18 cellular contexts compared by ENCODE assay signal in the genomic region with DNA sequence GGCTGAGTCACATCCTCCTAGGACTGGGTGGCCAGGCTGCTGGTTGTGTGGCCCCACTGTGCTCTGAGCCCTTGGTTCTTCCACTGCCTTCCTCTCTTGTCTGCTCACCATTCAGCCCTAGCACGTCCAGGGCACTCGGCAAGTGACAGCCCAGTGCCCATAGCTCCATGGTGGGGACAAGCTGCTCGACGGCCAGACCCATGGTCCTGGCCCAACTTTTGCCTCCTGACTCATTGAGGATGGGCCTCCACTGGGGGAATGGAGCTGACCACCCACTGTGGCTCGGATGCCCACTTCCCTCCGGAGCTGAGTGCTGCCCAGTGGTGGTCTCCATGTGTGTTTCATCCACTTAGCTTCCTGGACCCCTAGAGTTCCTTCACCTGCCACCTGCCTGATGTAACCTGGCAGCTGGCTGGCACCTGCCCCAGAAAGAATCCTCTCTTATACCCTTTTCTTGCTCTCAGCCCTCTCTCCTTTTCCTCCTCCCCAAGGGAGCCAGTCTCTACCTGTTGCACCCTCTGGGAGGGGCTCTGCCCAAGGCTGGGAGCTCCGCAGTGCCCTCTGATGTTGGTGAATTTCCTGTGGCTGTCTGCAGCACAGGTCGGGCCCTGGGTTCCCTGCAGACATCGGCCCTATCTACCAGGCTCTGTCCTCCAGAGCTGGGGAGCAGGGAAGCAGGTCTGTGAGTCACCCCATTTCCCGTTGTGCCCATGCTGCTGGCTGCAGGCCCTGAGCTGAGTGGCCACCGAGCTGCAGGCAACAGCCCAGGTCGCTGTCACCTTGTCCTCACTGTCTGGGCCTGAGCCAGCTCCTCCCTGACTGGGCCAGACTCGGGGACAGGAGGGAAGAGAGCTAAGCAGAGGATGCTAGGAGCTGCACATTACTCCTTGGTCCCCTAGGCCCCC. TPM values are rescaled to one million over a fixed set of nuclear protein-coding genes. Genes with fewer than 3 reads are reported as not detected.
"Had no signal": no experiment of that assay in that cellular context is flagged by ENCODE, and none has a peak within 500 bp of the region (broad histone marks: within the 10 kb centered on the region; RNA-seq: fewer than 3 reads in every experiment).

No MANE protein-coding gene starts in this region.

- H3K4me3 ChIP-seq: esophagus squamous epithelium, tibial artery had no signal

- H3K27ac Mint-ChIP-seq: activated B cell treated with CpG ODN at 0.5 μM for 24 hours; activated CD4-positive, alpha-beta memory T cell treated with anti-CD3 and anti-CD28 coated beads, Interleukin-2, amount 10 ng/mL, durations not matched to agents 7 days and 5 days; activated naive CD4-positive, alpha-beta T cell treated with anti-CD3 and anti-CD28 coated beads for 36 hours; natural killer cell treated with Interleukin-12 subunit alpha and Interleukin-12 subunit beta and Interleukin-15 and Interleukin-18, amount 100 ng/mL, for 72 hours; T-helper 2 cell treated with Interferon-gamma antibody and Interleukin-4, amounts not matched to agents 5 μg/mL and 100 μg/mL, for 36 hours had no signal

- H3K4me3 Mint-ChIP-seq: activated B cell treated with CpG ODN at 0.5 μM for 24 hours; activated CD4-positive, alpha-beta memory T cell treated with anti-CD3 and anti-CD28 coated beads, Interleukin-2, amount 10 ng/mL, durations not matched to agents 7 days and 5 days; activated naive CD4-positive, alpha-beta T cell treated with anti-CD3 and anti-CD28 coated beads for 36 hours; activated T-cell treated with anti-CD3 and anti-CD28 coated beads, Interleukin-2, amount 50 U/mL, for 4 hours; natural killer cell treated with Interleukin-12 subunit alpha and Interleukin-12 subunit beta and Interleukin-15 and Interleukin-18, amount 100 ng/mL, for 72 hours; T-helper 2 cell treated with Interferon-gamma antibody and Interleukin-4, amounts not matched to agents 5 μg/mL and 100 μg/mL, for 36 hours had no signal

- ATAC-seq: activated T-cell treated with anti-CD3 and anti-CD28 coated beads, Interleukin-2, amount 50 U/mL, for 4 hours had no signal

- H3K36me3 ChIP-seq: brain microvascular endothelial cell, esophagus squamous epithelium, tibial artery had no signal

- H3K27ac ChIP-seq: brain microvascular endothelial cell, esophagus squamous epithelium, tibial artery had no signal

- DNase-seq: activated B cell treated with CpG ODN at 0.5 μM for 24 hours; activated CD4-positive, alpha-beta memory T cell treated with anti-CD3 and anti-CD28 coated beads, Interleukin-2, amount 10 ng/mL, durations not matched to agents 7 days and 5 days; activated CD4-positive, alpha-beta T cell treated with anti-CD3 and anti-CD28 coated beads for 48 hours; activated naive CD4-positive, alpha-beta T cell treated with anti-CD3 and anti-CD28 coated beads for 36 hours; activated T-cell treated with anti-CD3 and anti-CD28 coated beads, Interleukin-2, amount 50 U/mL, for 4 hours; brain microvascular endothelial cell; central memory CD4-positive, alpha-beta T cell; cortex of kidney; esophagus squamous epithelium; retina; stimulated activated CD4-positive, alpha-beta T cell treated with anti-CD3 and anti-CD28 coated beads, Interleukin-12 subunit alpha, Interleukin-12 subunit beta, amount 100 ng/mL, for 4 hours; stimulated activated CD4-positive, alpha-beta T cell treated with anti-CD3 and anti-CD28 coated beads, Interleukin-1b, Interleukin-23, amount 100 ng/mL, for 48 hours; stimulated activated CD8-positive, alpha-beta memory T cell treated with anti-CD3 and anti-CD28 coated beads, Interleukin-4, amount 100 ng/mL, for 48 hours; stimulated activated naive CD4-positive, alpha-beta T cell treated with Interleukin-2 at 50 U/mL for 16 hours; tibial artery had no signal

- H3K9me3 ChIP-seq: esophagus squamous epithelium, tibial artery had no signal

- H3K36me3 Mint-ChIP-seq: natural killer cell treated with Interleukin-12 subunit alpha and Interleukin-12 subunit beta and Interleukin-15 and Interleukin-18, amount 100 ng/mL, for 72 hours had no signal

- H3K4me1 ChIP-seq: esophagus squamous epithelium, tibial artery had no signal

- H3K4me1 Mint-ChIP-seq: activated B cell treated with CpG ODN at 0.5 μM for 24 hours; activated CD4-positive, alpha-beta memory T cell treated with anti-CD3 and anti-CD28 coated beads, Interleukin-2, amount 10 ng/mL, durations not matched to agents 7 days and 5 days had no signal

- H3K9me3 Mint-ChIP-seq: activated B cell treated with CpG ODN at 0.5 μM for 24 hours; activated CD4-positive, alpha-beta memory T cell treated with anti-CD3 and anti-CD28 coated beads, Interleukin-2, amount 10 ng/mL, durations not matched to agents 7 days and 5 days; activated naive CD4-positive, alpha-beta T cell treated with anti-CD3 and anti-CD28 coated beads for 36 hours; activated T-cell treated with anti-CD3 and anti-CD28 coated beads, Interleukin-2, amount 50 U/mL, for 4 hours; natural killer cell treated with Interleukin-12 subunit alpha and Interleukin-12 subunit beta and Interleukin-15 and Interleukin-18, amount 100 ng/mL, for 72 hours; T-helper 2 cell treated with Interferon-gamma antibody and Interleukin-4, amounts not matched to agents 5 μg/mL and 100 μg/mL, for 36 hours had no signal

RNA-seq across cellular contexts. Expression of a gene that starts 7.4 kb away (rescaled TPM):
- total RNA-seq: activated B cell treated with CpG ODN at 0.5 μM for 24 hours; activated CD4-positive, alpha-beta memory T cell treated with anti-CD3 and anti-CD28 coated beads, Interleukin-2, amount 10 ng/mL, durations not matched to agents 7 days and 5 days; activated naive CD4-positive, alpha-beta T cell treated with anti-CD3 and anti-CD28 coated beads for 36 hours; activated T-cell treated with anti-CD3 and anti-CD28 coated beads, Interleukin-2, amount 50 U/mL, for 4 hours; liver; natural killer cell treated with Interleukin-12 subunit alpha and Interleukin-12 subunit beta and Interleukin-15 and Interleukin-18, amount 100 ng/mL, for 72 hours had no signal
